Comparison of ENCODE assay signal across 12 cellular contexts in genomic region chr19:46605356-46605821, GRCh38. TPM values are rescaled to one million over a fixed set of nuclear protein-coding genes. Genes with fewer than 3 reads are reported as not detected.
A peak's percentile ranks its signal among the peaks of the same experiment; 100 is the strongest.
DNase-seq lines count a peak whose midpoint lies in the region; ATAC-seq and TF ChIP-seq lines count a peak whose summit lies in the region.
"Had no signal": no experiment of that assay in that cellular context is flagged by ENCODE, and none has a peak within 500 bp of the region (broad histone marks: within the 10 kb centered on the region; RNA-seq: fewer than 3 reads in every experiment).

No MANE protein-coding gene starts in this region.

- 66 to 80% methylated on average over 2 to 9 of the region's 16 CpGs for WGBS in esophagus squamous epithelium, 2 donors
- WGBS in aorta, 2 donors = 8% methylated on average over 16 of the region's 16 CpGs

- H3K27ac ChIP-seq in esophagus squamous epithelium = peak overlapping the region in 3 of 4 donors; percentile 27 to 47 (median 45)
- peak overlapping the region; percentile 19 to 71 for H3K27ac ChIP-seq in aorta (ENCODE audit: low read depth in 1 of 2, low read length in 2 of 2)

- H3K27ac Mint-ChIP-seq in natural killer cell treated with Interleukin-12 subunit alpha and Interleukin-12 subunit beta and Interleukin-15 and Interleukin-18, amount 100 ng/mL, for 72 hours = no peak overlapping the region
- H3K27ac Mint-ChIP-seq in natural killer cell (no peak overlapping the region), nephron (peak overlapping the region in 1 of 3 experiments; percentile 44)
- H3K27ac Mint-ChIP-seq: activated B cell treated with CpG ODN at 0.5 μM for 24 hours had no signal

- intact Hi-C loops in natural killer cell (cut with micrococcal nuclease) = no loop called here
- intact Hi-C loops in esophagus squamous epithelium (cut with DNase I) = no loop called here
- intact Hi-C loops in aorta (cut with DNase I) = loop anchor here in 1 of 2 donors (10.0 kb wide), 1 partner anchor 239 kb away; no protein-coding TSS in a partner anchor

- no peaks in the 10 kb centered on the region for H3K27me3 Mint-ChIP-seq in natural killer cell treated with Interleukin-12 subunit alpha and Interleukin-12 subunit beta and Interleukin-15 and Interleukin-18, amount 100 ng/mL, for 72 hours
- H3K27me3 Mint-ChIP-seq in natural killer cell (ENCODE audit: low read depth in 2 of 2) = no peaks in the 10 kb centered on the region
- peaks cover 4% of the 10 kb centered on the region for H3K27me3 Mint-ChIP-seq in nephron (ENCODE audit: low read depth)
- H3K27me3 Mint-ChIP-seq: activated B cell treated with CpG ODN at 0.5 μM for 24 hours; effector memory CD8-positive, alpha-beta T cell had no signal

- no peaks in the 10 kb centered on the region for H3K9me3 Mint-ChIP-seq in natural killer cell treated with Interleukin-12 subunit alpha and Interleukin-12 subunit beta and Interleukin-15 and Interleukin-18, amount 100 ng/mL, for 72 hours
- H3K9me3 Mint-ChIP-seq in natural killer cell (no peaks in the 10 kb centered on the region), nephron (no peaks in the 10 kb centered on the region)
- H3K9me3 Mint-ChIP-seq: activated B cell treated with CpG ODN at 0.5 μM for 24 hours; effector memory CD8-positive, alpha-beta T cell had no signal

- no peak overlapping the region for H3K4me3 Mint-ChIP-seq in natural killer cell treated with Interleukin-12 subunit alpha and Interleukin-12 subunit beta and Interleukin-15 and Interleukin-18, amount 100 ng/mL, for 72 hours
- no peak overlapping the region for H3K4me3 Mint-ChIP-seq in natural killer cell
- peak overlapping the region; percentile 43 to 53 (median 44) for H3K4me3 Mint-ChIP-seq in nephron
- H3K4me3 Mint-ChIP-seq: activated B cell treated with CpG ODN at 0.5 μM for 24 hours; effector memory CD8-positive, alpha-beta T cell had no signal

- H3K36me3 ChIP-seq in esophagus squamous epithelium (peaks cover 40 to 58% (median 43%) of the 10 kb centered on the region in 3 donors), aorta (ENCODE audit: control insufficient read depth in 1 of 2, insufficient read depth in 2 of 2, low read length in 1 of 2) (peaks cover 0 to 6% of the 10 kb centered on the region in 2 donors)

- TF ChIP-seq POLR2A in esophagus squamous epithelium (IDR thresholded peaks at IDR 0.05) = no peak

- H3K27me3 ChIP-seq in esophagus squamous epithelium (no peaks in the 10 kb centered on the region), aorta (ENCODE audit: control insufficient read depth in 1 of 2, insufficient read depth in 2 of 2, low read length in 1 of 2) (no peaks in the 10 kb centered on the region)

- H3K4me3 ChIP-seq in esophagus squamous epithelium = no peak overlapping the region
- no peak overlapping the region for H3K4me3 ChIP-seq in aorta (ENCODE audit: low read length in 2 of 2)

- ATAC-seq in natural killer cell treated with Interleukin-12 subunit alpha and Interleukin-12 subunit beta and Interleukin-15 and Interleukin-18, amount 100 ng/mL, for 72 hours = no peak
- ATAC-seq in natural killer cell = no peak
- no peak for ATAC-seq in aorta (ENCODE audit: low FRiP score)
- ATAC-seq in HG03432 (IDR thresholded peaks at IDR 0.05; ENCODE audit: unreplicated experiment) = no peak
- ATAC-seq: effector memory CD8-positive, alpha-beta T cell had no signal

- TF ChIP-seq CTCF in natural killer cell (IDR thresholded peaks at IDR 0.05) = no peak
- no peak for TF ChIP-seq CTCF in esophagus squamous epithelium (IDR thresholded peaks at IDR 0.05)
- TF ChIP-seq CTCF in nephron (IDR thresholded peaks at IDR 0.05; ENCODE audit: unreplicated experiment in 3 of 3) = no peak

- H3K4me1 ChIP-seq in esophagus squamous epithelium (peaks cover 16 to 58% (median 37%) of the 10 kb centered on the region in 3 donors), aorta (ENCODE audit: control insufficient read depth in 1 of 2, insufficient read depth in 2 of 2, low read length in 2 of 2) (peaks cover 0 to 4% of the 10 kb centered on the region in 2 donors)

- no peaks in the 10 kb centered on the region for H3K9me3 ChIP-seq in esophagus squamous epithelium
- H3K9me3 ChIP-seq in aorta (ENCODE audit: control insufficient read depth, low read length) = no peaks in the 10 kb centered on the region

- peak; percentile 13 for DNase-seq in natural killer cell treated with Interleukin-12 subunit alpha and Interleukin-12 subunit beta and Interleukin-15 and Interleukin-18, amount 100 ng/mL, for 72 hours (ENCODE audit: low spot score)
- DNase-seq in natural killer cell (no peak), esophagus squamous epithelium (lab: John Stamatoyannopoulos, UW) (no peak), aorta (peak; percentile 57 to 78), ecto neural progenitor cell (ENCODE audit: low spot score) (no peak)
- no peak for DNase-seq in stimulated activated CD4-positive, alpha-beta T cell treated with anti-CD3 and anti-CD28 coated beads, Interleukin-2, amount 100 ng/mL, for 48 hours
- DNase-seq: activated B cell treated with CpG ODN at 0.5 μM for 24 hours; effector memory CD8-positive, alpha-beta T cell; occipital lobe had no signal

- peaks cover 19% of the 10 kb centered on the region for H3K36me3 Mint-ChIP-seq in natural killer cell treated with Interleukin-12 subunit alpha and Interleukin-12 subunit beta and Interleukin-15 and Interleukin-18, amount 100 ng/mL, for 72 hours
- H3K36me3 Mint-ChIP-seq in natural killer cell = peaks cover 22% of the 10 kb centered on the region
- H3K36me3 Mint-ChIP-seq in nephron (ENCODE audit: low read depth) = peaks cover 32% of the 10 kb centered on the region

- H3K4me1 Mint-ChIP-seq in natural killer cell treated with Interleukin-12 subunit alpha and Interleukin-12 subunit beta and Interleukin-15 and Interleukin-18, amount 100 ng/mL, for 72 hours (ENCODE audit: low read depth in 2 of 2) = peaks cover 29 to 30% of the 10 kb centered on the region in 2 donors
- H3K4me1 Mint-ChIP-seq in natural killer cell = peaks cover 29 to 37% of the 10 kb centered on the region in 2 donors
- peaks cover 26% of the 10 kb centered on the region for H3K4me1 Mint-ChIP-seq in nephron

RNA-seq across cellular contexts. Expression of gene CALM3, which starts 4.3 kb away (rescaled TPM):
- 100 to 1,000 TPM; 305 to 309 TPM for total RNA-seq in natural killer cell treated with Interleukin-12 subunit alpha and Interleukin-12 subunit beta and Interleukin-15 and Interleukin-18, amount 100 ng/mL, for 72 hours
- total RNA-seq in natural killer cell = 100 to 1,000 TPM; 218 to 272 (median 235) TPM
- 100 to 1,000 TPM in 1 of 4 donors, 10 to 100 TPM in 3; 61.9 to 147 (median 84.6) TPM for total RNA-seq in esophagus squamous epithelium
- total RNA-seq in aorta = 100 to 1,000 TPM; 212 to 237 TPM
- 100 to 1,000 TPM; 197 to 240 TPM for polyA plus RNA-seq in aorta

RNA-seq across cellular contexts. Expression of gene PTGIR, which starts 19.5 kb away (rescaled TPM):
- 1 to 10 TPM in 1 of 2 donors, under 1 TPM in 1; 0.31 to 1.7 TPM for total RNA-seq in natural killer cell treated with Interleukin-12 subunit alpha and Interleukin-12 subunit beta and Interleukin-15 and Interleukin-18, amount 100 ng/mL, for 72 hours
- total RNA-seq in natural killer cell (1 to 10 TPM in 2 of 3 donors, under 1 TPM in 1; 0.75 to 1.4 (median 1.0) TPM), esophagus squamous epithelium (1 to 10 TPM in 2 of 4 donors, under 1 TPM in 1, not detected in 1; 0.57 to 3.0 (median 1.1) TPM), aorta (10 to 100 TPM; 70.4 to 70.8 TPM)
- 100 to 1,000 TPM in 1 of 2 donors, 10 to 100 TPM in 1; 17.3 to 119 TPM for polyA plus RNA-seq in aorta
- total RNA-seq: occipital lobe had no signal

RNA-seq across cellular contexts. Expression of gene GNG8, which starts 30.6 kb away (rescaled TPM):
- 1 to 10 TPM in 1 of 2 donors, not detected in 1; 3.0 TPM for total RNA-seq in natural killer cell treated with Interleukin-12 subunit alpha and Interleukin-12 subunit beta and Interleukin-15 and Interleukin-18, amount 100 ng/mL, for 72 hours
- not detected for total RNA-seq in natural killer cell
- not detected for total RNA-seq in esophagus squamous epithelium
- total RNA-seq in aorta = 1 to 10 TPM; 3.0 to 4.5 TPM
- polyA plus RNA-seq in aorta = not detected
- total RNA-seq: glomerular endothelial cell, occipital lobe had no signal

RNA-seq across cellular contexts. Expression of gene DACT3, which starts 55.6 kb away (rescaled TPM):
- under 1 TPM in 1 of 2 donors, not detected in 1; 0.36 TPM for total RNA-seq in natural killer cell treated with Interleukin-12 subunit alpha and Interleukin-12 subunit beta and Interleukin-15 and Interleukin-18, amount 100 ng/mL, for 72 hours
- total RNA-seq in natural killer cell (under 1 TPM in 2 of 3 donors, not detected in 1; 0.14 to 0.20 TPM), esophagus squamous epithelium (1 to 10 TPM in 2 of 4 donors, under 1 TPM in 2; 0.22 to 5.7 (median 1.8) TPM), aorta (100 to 1,000 TPM in 1 of 2 donors, 10 to 100 TPM in 1; 84.1 to 216 TPM)
- polyA plus RNA-seq in aorta = 10 to 100 TPM; 24.4 to 47.0 TPM

Comparison
In these comparisons a context has a peak if more than half of its experiments do, and no peak if none do; other contexts are left out.
1. DNase-seq: peak in natural killer cell treated with Interleukin-12 subunit alpha and Interleukin-12 subunit beta and Interleukin-15 and Interleukin-18, amount 100 ng/mL, for 72 hours (single experiment) and aorta (2 of 2); none in natural killer cell (single experiment), esophagus squamous epithelium (single experiment), ecto neural progenitor cell (single experiment) and stimulated activated CD4-positive, alpha-beta T cell treated with anti-CD3 and anti-CD28 coated beads, Interleukin-2, amount 100 ng/mL, for 48 hours (0 of 2).
2. H3K4me3 Mint-ChIP-seq: peak in nephron (3 of 3); none in natural killer cell treated with Interleukin-12 subunit alpha and Interleukin-12 subunit beta and Interleukin-15 and Interleukin-18, amount 100 ng/mL, for 72 hours (single experiment) and natural killer cell (single experiment).
3. RNA of gene PTGIR, which starts 19.5 kb away (total RNA-seq): 70.4 to 70.8 TPM in aorta; 0.31 to 1.7 TPM in natural killer cell treated with Interleukin-12 subunit alpha and Interleukin-12 subunit beta and Interleukin-15 and Interleukin-18, amount 100 ng/mL, for 72 hours, 0.57 to 3.0 TPM in esophagus squamous epithelium and 0.75 to 1.4 TPM in natural killer cell; every median in the first group is over 10 times any median in the second.